ENCODE assay signal across 1 cellular context in genomic region chr4:668219-668618, GRCh38. TPM values are rescaled to one million over a fixed set of nuclear protein-coding genes. Genes with fewer than 3 reads are reported as not detected.
"Had no signal": no experiment of that assay in that cellular context is flagged by ENCODE, and none has a peak within 500 bp of the region (broad histone marks: within the 10 kb centered on the region; RNA-seq: fewer than 3 reads in every experiment).

No MANE protein-coding gene starts in this region.

RNA-seq across cellular contexts. Expression of gene ATP5ME, which starts 5.9 kb away (rescaled TPM):
- total RNA-seq: ascending aorta had no signal

RNA-seq across cellular contexts. Expression of gene PDE6B, which starts 42.8 kb away (rescaled TPM):
- total RNA-seq: ascending aorta had no signal
